ENCODE assay signal across 12 cellular contexts in genomic region chr5:94632024-94632423, GRCh38. TPM values are rescaled to one million over a fixed set of nuclear protein-coding genes. Genes with fewer than 3 reads are reported as not detected.
DNase-seq lines count a peak whose midpoint lies in the region; ATAC-seq and TF ChIP-seq lines count a peak whose summit lies in the region.
"Had no signal": no experiment of that assay in that cellular context is flagged by ENCODE, and none has a peak within 500 bp of the region (broad histone marks: within the 10 kb centered on the region; RNA-seq: fewer than 3 reads in every experiment).

No MANE protein-coding gene starts in this region.

- no peak overlapping the region for H3K4me3 ChIP-seq in smooth muscle cell

- no peak overlapping the region for H2AFZ ChIP-seq in smooth muscle cell (ENCODE audit: low read depth)

- no peaks in the 10 kb centered on the region for H4K20me1 ChIP-seq in smooth muscle cell (ENCODE audit: low read depth)

- H3K36me3 ChIP-seq in smooth muscle cell (ENCODE audit: low read depth) = no peaks in the 10 kb centered on the region

- no peaks in the 10 kb centered on the region for H3K79me2 ChIP-seq in smooth muscle cell (ENCODE audit: low read depth)

- peaks cover 0 to 2% (median 0%) of the 10 kb centered on the region in 3 donors for H3K9me3 Mint-ChIP-seq in IgD-negative memory B cell

- TF ChIP-seq CTCF in GM13976 (IDR thresholded peaks at IDR 0.05; ENCODE audit: borderline replicate concordance, control extremely low read depth, extremely low read depth, insufficient read depth, missing control alignments) = no peak
- TF ChIP-seq CTCF in smooth muscle cell (IDR thresholded peaks at IDR 0.05; ENCODE audit: borderline replicate concordance, insufficient read depth, poor library complexity, severe bottlenecking) = no peak

- peak overlapping the region in 2 of 3 donors; percentile 31 to 36 for H3K27ac Mint-ChIP-seq in IgD-negative memory B cell
- H3K27ac Mint-ChIP-seq: activated naive CD8-positive, alpha-beta T cell had no signal

- DNase-seq in GM13976 (ENCODE audit: low spot score) (peak; percentile 26), smooth muscle cell (lab: John Stamatoyannopoulos, UW; ENCODE audit: unreplicated experiment) (no peak), UCSD-AML1 (lab: John Stamatoyannopoulos, UW; ENCODE audit: unreplicated experiment) (no peak), cerebellar nuclear complex (lab: John Stamatoyannopoulos, UW) (no peak)
- DNase-seq in stimulated activated CD4-positive, alpha-beta T cell treated with anti-CD3 and anti-CD28 coated beads, Interleukin-4, amount 100 ng/mL, for 4 hours = no peak
- DNase-seq: activated CD4-positive, alpha-beta T cell treated with anti-CD3 and anti-CD28 coated beads, Interleukin-2, amount 50 U/mL, for 4 hours; C1 segment of cervical spinal cord; SK-N-SH had no signal

- no peak overlapping the region for H3K27ac ChIP-seq in smooth muscle cell (ENCODE audit: low read depth)

- H3K4me1 ChIP-seq in smooth muscle cell (ENCODE audit: low read depth) = no peaks in the 10 kb centered on the region

- peaks cover 10 to 30% (median 13%) of the 10 kb centered on the region in 3 donors for H3K4me1 Mint-ChIP-seq in IgD-negative memory B cell

- H3K9ac ChIP-seq in smooth muscle cell (ENCODE audit: low read depth) = no peak overlapping the region
- H3K9ac ChIP-seq: SK-N-SH had no signal

- WGBS in smooth muscle cell (ENCODE audit: low lambda C conversion rate) = 95% methylated on average over 2 of the region's 2 CpGs

- no peaks in the 10 kb centered on the region for H3K27me3 Mint-ChIP-seq in IgD-negative memory B cell
- H3K27me3 Mint-ChIP-seq: activated naive CD8-positive, alpha-beta T cell had no signal

- H3K36me3 Mint-ChIP-seq in IgD-negative memory B cell = peaks cover 20% of the 10 kb centered on the region

- H3F3A ChIP-seq in smooth muscle cell (ENCODE audit: low read depth) = no peaks in the 10 kb centered on the region

- ATAC-seq in GM19452 (IDR thresholded peaks at IDR 0.05; ENCODE audit: unreplicated experiment) (peak; percentile 95), HG02885 (IDR thresholded peaks at IDR 0.05; ENCODE audit: poor library complexity, unreplicated experiment) (peak; percentile 98)

- no peak overlapping the region for H3K4me2 ChIP-seq in smooth muscle cell
- H3K4me2 ChIP-seq: SK-N-SH had no signal

- H3K4me3 Mint-ChIP-seq in IgD-negative memory B cell = peak overlapping the region in 3 of 4 donors; percentile 23 to 67 (median 34)
- H3K4me3 Mint-ChIP-seq: activated naive CD8-positive, alpha-beta T cell had no signal

- no peaks in the 10 kb centered on the region for H3K9me3 ChIP-seq in smooth muscle cell (replicated peaks; ENCODE audit: low read depth)

- no peaks in the 10 kb centered on the region for H3K27me3 ChIP-seq in smooth muscle cell (ENCODE audit: low read depth)

- in situ Hi-C loops in GM13976 (cut with MboI; ENCODE audit: low sequenced_read_pairs, unreplicated experiment) = no loop called here

RNA-seq across cellular contexts. Expression of gene SLF1, which starts 13.6 kb away (rescaled TPM):
- 3.9 TPM for polyA plus RNA-seq in IgD-negative memory B cell
- total RNA-seq in smooth muscle cell = 9.6 and 10.8 TPM in 2 replicates
- polyA plus RNA-seq in smooth muscle cell = 5.3 and 6.3 TPM in 2 replicates

RNA-seq across cellular contexts. Expression of gene KIAA0825, which starts 13.6 kb away (rescaled TPM):
- polyA plus RNA-seq in IgD-negative memory B cell (0.84 TPM), smooth muscle cell (1.3 and 1.4 TPM in 2 replicates)
- 3.1 and 9.1 TPM in 2 replicates for total RNA-seq in smooth muscle cell
